ENCODE assay signal across 8 cellular contexts in genomic region chr17:82518826-82519810, GRCh38. TPM values are rescaled to one million over a fixed set of nuclear protein-coding genes. Genes with fewer than 3 reads are reported as not detected.
DNase-seq lines count a peak whose midpoint lies in the region; ATAC-seq and TF ChIP-seq lines count a peak whose summit lies in the region.

FOXK2 (plus strand) TSS chr17:82519732; CDS start chr17:82519889, 157 bp downstream.

- TF ChIP-seq CTCF in chondrocyte (IDR thresholded peaks at IDR 0.05) (no peak), kidney epithelial cell (IDR thresholded peaks at IDR 0.05; ENCODE audit: insufficient read depth, low read length, poor library complexity, severe bottlenecking) (no peak)

- peaks cover 24% of the 10 kb centered on the region for H3K4me1 Mint-ChIP-seq in activated CD4-positive, alpha-beta T cell treated with anti-CD3 and anti-CD28 coated beads for 36 hours
- H3K4me1 Mint-ChIP-seq in chondrocyte (ENCODE audit: low read depth) = peaks cover 27% of the 10 kb centered on the region

- H3K36me3 ChIP-seq in kidney epithelial cell (ENCODE audit: control insufficient read depth, insufficient read depth, low read length) = no peaks in the 10 kb centered on the region

- CTCF ChIA-PET in activated CD4-positive, alpha-beta T cell treated with anti-CD3 and anti-CD28 coated beads for 36 hours (lab: Charles Lee) = interaction anchor here (0.6 to 1.0 kb wide), 5 partner anchors 16 to 596 kb away, joined by 3 read pairs; no protein-coding TSS in a partner anchor

- peak; percentile 86 for ATAC-seq in GM19035 (IDR thresholded peaks at IDR 0.05; ENCODE audit: unreplicated experiment)
- ATAC-seq in HG03342 (IDR thresholded peaks at IDR 0.05; ENCODE audit: unreplicated experiment) = peak; percentile 93
- ATAC-seq in activated CD4-positive, alpha-beta T cell treated with anti-CD3 and anti-CD28 coated beads for 36 hours = peak; percentile 98

- POLR2A ChIA-PET in activated CD4-positive, alpha-beta T cell treated with anti-CD3 and anti-CD28 coated beads for 36 hours (lab: Charles Lee) = interaction anchor here (0.7 to 1.5 kb wide), 7 partner anchors 12 to 68 kb away, joined by 3 to 7 read pairs (median 3); partner anchors contain the start of genes CYBC1 and NARF

- no peaks in the 10 kb centered on the region for H3K27me3 ChIP-seq in kidney epithelial cell (ENCODE audit: control insufficient read depth, insufficient read depth, low read length)

- DNase-seq in AG20443 (ENCODE audit: low spot score) (peak; percentile 99), NCI-H510A treated with DMSO at 0.1 percent for 48 hours (lab: John Stamatoyannopoulos, UW) (peak; percentile 85), chondrocyte (ENCODE audit: low spot score) (peak; percentile 98), kidney epithelial cell (ENCODE audit: low read depth) (peak; percentile 73)
- peak; percentile 95 for DNase-seq in activated CD4-positive, alpha-beta T cell treated with anti-CD3 and anti-CD28 coated beads for 36 hours
- DNase-seq in stimulated activated CD4-positive, alpha-beta T cell treated with anti-CD3 and anti-CD28 coated beads, Interleukin-15, amount 100 ng/mL, for 1 hour (ENCODE audit: low read depth in 1 of 2, low spot score in 1 of 2) = peak; percentile 93 to 95

- no peaks in the 10 kb centered on the region for H3K9me3 Mint-ChIP-seq in activated CD4-positive, alpha-beta T cell treated with anti-CD3 and anti-CD28 coated beads for 36 hours (ENCODE audit: low read depth)
- H3K9me3 Mint-ChIP-seq in chondrocyte (ENCODE audit: low read depth) = peaks cover 3% of the 10 kb centered on the region

- H3K36me3 Mint-ChIP-seq in activated CD4-positive, alpha-beta T cell treated with anti-CD3 and anti-CD28 coated beads for 36 hours (ENCODE audit: low read depth) = peaks cover 15% of the 10 kb centered on the region
- no peaks in the 10 kb centered on the region for H3K36me3 Mint-ChIP-seq in chondrocyte (ENCODE audit: low read depth)

- H3K4me3 Mint-ChIP-seq in activated CD4-positive, alpha-beta T cell treated with anti-CD3 and anti-CD28 coated beads for 36 hours = peak within 1 kb of the TSS; percentile 88
- H3K4me3 Mint-ChIP-seq in chondrocyte (ENCODE audit: unreplicated experiment) = peak within 1 kb of the TSS; percentile 84

- H3K27me3 Mint-ChIP-seq in activated CD4-positive, alpha-beta T cell treated with anti-CD3 and anti-CD28 coated beads for 36 hours = no peaks in the 10 kb centered on the region
- no peaks in the 10 kb centered on the region for H3K27me3 Mint-ChIP-seq in chondrocyte (ENCODE audit: low read depth)

- peak within 1 kb of the TSS; percentile 80 for H3K4me3 ChIP-seq in kidney epithelial cell (ENCODE audit: low read depth, low read length)

- intact Hi-C loops in activated CD4-positive, alpha-beta T cell treated with anti-CD3 and anti-CD28 coated beads for 36 hours (cut with DNase I, micrococcal nuclease) = loop anchor here (1.0 to 2.0 kb wide), 13 partner anchors 13 to 532 kb away; partner anchors contain the start of genes CYBC1 (in 2 of the 2), NARF (in 2 of the 2), CSNK1D (in 1 of the 2) and HEXD (in 1 of the 2)

- H3K27ac Mint-ChIP-seq in activated CD4-positive, alpha-beta T cell treated with anti-CD3 and anti-CD28 coated beads for 36 hours = peak within 1 kb of the TSS; percentile 92
- H3K27ac Mint-ChIP-seq in chondrocyte (ENCODE audit: unreplicated experiment) = peak within 1 kb of the TSS; percentile 94

RNA-seq across cellular contexts. Expression of gene FOXK2, which starts in this region (rescaled TPM):
- total RNA-seq in activated CD4-positive, alpha-beta T cell treated with anti-CD3 and anti-CD28 coated beads for 36 hours = 10 to 100 TPM; 58.1 to 75.4 TPM
- total RNA-seq in chondrocyte (47.6 to 49.5 TPM (median 49.4 TPM) in 3 replicates), kidney epithelial cell (42.5 and 57.7 TPM in 2 replicates)

Comparison
In these comparisons a context has a peak if more than half of its experiments do, and no peak if none do; other contexts are left out.
1. Peak in every context shown above with its lines: DNase-seq, ATAC-seq and H3K4me3 ChIP-seq.